24 cellular contexts compared by ENCODE assay signal in the genomic region with DNA sequence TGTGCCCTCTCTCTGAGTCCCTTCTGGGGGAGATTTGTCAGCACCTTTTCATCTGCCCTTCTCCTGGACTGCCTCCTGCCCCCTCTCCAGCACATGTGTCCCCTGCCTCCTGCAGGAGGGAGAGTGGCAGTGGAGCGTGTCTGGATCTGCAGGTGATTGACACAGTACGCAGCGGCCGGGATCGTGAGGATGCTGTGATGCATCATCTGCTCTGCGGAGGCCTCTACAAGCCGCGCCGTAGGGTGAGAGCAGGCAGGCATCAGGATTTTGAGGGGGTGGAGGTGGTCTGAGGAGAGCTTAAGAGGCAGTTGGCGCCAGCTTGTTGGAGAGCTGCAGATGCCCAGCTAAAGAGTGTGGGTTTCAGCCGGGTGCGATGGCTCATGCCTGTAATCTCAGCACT.
"Had no signal": no experiment of that assay in that cellular context is flagged by ENCODE, and none has a peak within 500 bp of the region (broad histone marks: within the 10 kb centered on the region; RNA-seq: fewer than 3 reads in every experiment).

No MANE protein-coding gene starts in this region.

- ATAC-seq: mucosa of descending colon had no signal

- H3K27ac ChIP-seq: coronary artery, esophagus muscularis mucosa, thoracic aorta, upper lobe of left lung had no signal

- H3K4me1 ChIP-seq: upper lobe of left lung had no signal

- H3K27me3 ChIP-seq: gastrocnemius medialis, upper lobe of left lung had no signal

- H3K4me3 Mint-ChIP-seq: activated B cell treated with CpG ODN at 0.5 μM for 24 hours; activated naive CD8-positive, alpha-beta T cell treated with anti-CD3 and anti-CD28 coated beads, Interleukin-2, amount 10 ng/mL, durations not matched to agents 7 days and 5 days; nephron progenitor cell had no signal

- H3K36me3 ChIP-seq: esophagus muscularis mucosa, gastrocnemius medialis, thoracic aorta, upper lobe of left lung had no signal

- H3K27ac Mint-ChIP-seq: activated B cell treated with CpG ODN at 0.5 μM for 24 hours, nephron progenitor cell had no signal

- H3K9me3 Mint-ChIP-seq: activated B cell treated with CpG ODN at 0.5 μM for 24 hours; activated naive CD8-positive, alpha-beta T cell treated with anti-CD3 and anti-CD28 coated beads, Interleukin-2, amount 10 ng/mL, durations not matched to agents 7 days and 5 days; nephron progenitor cell had no signal

- FAIRE-seq: bronchial epithelial cell, islet of Langerhans had no signal

- H3K4me3 ChIP-seq: coronary artery, esophagus muscularis mucosa, gastrocnemius medialis, mucosa of descending colon, thoracic aorta, upper lobe of left lung had no signal

- H3K9me3 ChIP-seq: esophagus muscularis mucosa, gastrocnemius medialis, mucosa of descending colon, thoracic aorta, upper lobe of left lung had no signal

- DNase-seq: activated B cell treated with CpG ODN at 0.5 μM for 24 hours; activated CD4-positive, alpha-beta T cell treated with anti-CD3 and anti-CD28 coated beads for 4 hours; activated CD4-positive, alpha-beta T cell treated with anti-CD3 and anti-CD28 coated beads, Interleukin-2, amount 50 U/mL, for 48 hours; activated CD8-positive, alpha-beta memory T cell treated with anti-CD3 and anti-CD28 coated beads, Interleukin-2, amount 50 U/mL, for 48 hours; activated naive CD4-positive, alpha-beta T cell treated with Interleukin-2 at 50 U/mL for 16 hours; activated naive CD8-positive, alpha-beta T cell treated with anti-CD3 and anti-CD28 coated beads, Interleukin-2, amount 10 ng/mL, durations not matched to agents 7 days and 5 days; activated T-cell treated with anti-CD3 and anti-CD28 coated beads, Interleukin-2, amount 50 U/mL, for 48 hours; amniotic stem cell; gastrocnemius medialis; left cardiac atrium; mesendoderm; nephron progenitor cell; occipital lobe; retina; stimulated activated CD4-positive, alpha-beta T cell treated with anti-CD3 and anti-CD28 coated beads, Interleukin-4, amount 100 ng/mL, for 1 hour; stimulated activated naive CD4-positive, alpha-beta T cell; T-helper 9 cell; upper lobe of left lung had no signal

- H3K4me1 Mint-ChIP-seq: activated B cell treated with CpG ODN at 0.5 μM for 24 hours; activated naive CD8-positive, alpha-beta T cell treated with anti-CD3 and anti-CD28 coated beads, Interleukin-2, amount 10 ng/mL, durations not matched to agents 7 days and 5 days had no signal
